In the genomic region with DNA sequence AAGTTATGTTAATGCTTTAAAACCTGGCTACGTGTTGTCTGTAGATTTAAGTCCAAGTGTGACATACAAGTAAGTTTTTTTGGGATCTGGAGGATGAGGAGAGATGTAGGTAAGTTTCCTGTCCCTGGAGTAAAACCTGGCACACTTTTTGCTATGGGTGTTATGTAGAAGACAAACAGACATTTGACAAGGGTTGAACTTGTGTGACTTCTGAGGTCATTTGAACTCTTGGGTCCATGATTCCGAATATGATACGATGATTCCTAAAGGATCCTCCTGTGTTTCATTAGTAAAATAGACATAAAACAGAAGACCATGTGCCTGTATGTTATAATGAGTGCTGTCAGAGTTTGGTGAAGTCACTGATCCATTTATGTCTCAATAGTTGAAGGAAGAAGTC, we compare ENCODE assay signal across 14 cellular contexts. TPM values are rescaled to one million over a fixed set of nuclear protein-coding genes. Genes with fewer than 3 reads are reported as not detected.
DNase-seq lines count a peak whose midpoint lies in the region; ATAC-seq and TF ChIP-seq lines count a peak whose summit lies in the region.
"Had no signal": no experiment of that assay in that cellular context is flagged by ENCODE, and none has a peak within 500 bp of the region (broad histone marks: within the 10 kb centered on the region; RNA-seq: fewer than 3 reads in every experiment).

No MANE protein-coding gene starts in this region.

- H3K56ac ChIP-seq in H9 (ENCODE audit: insufficient read length, low read depth, low read length): no peak overlapping the region

- H3K4ac ChIP-seq in H9 (ENCODE audit: low read depth, low read length): no peak overlapping the region

- no peaks in the 10 kb centered on the region for H3K27me3 Mint-ChIP-seq in H9 (ENCODE audit: low read depth)
- no peaks in the 10 kb centered on the region for H3K27me3 Mint-ChIP-seq in activated T-helper 2 cell treated with anti-CD3 and anti-CD28 coated beads, Interferon-gamma antibody, Interleukin-2, Interleukin-4, amounts not matched to agents 10 μg/mL and 5 μg/mL and 100 μg/mL, durations not matched to agents 14 hours and 24 hours and 36 hours (ENCODE audit: low read depth)
- H3K27me3 Mint-ChIP-seq in naive B cell: no peaks in the 10 kb centered on the region
- peaks cover 12% of the 10 kb centered on the region for H3K27me3 Mint-ChIP-seq in GM23338 (ENCODE audit: insufficient read depth, low read depth, poor library complexity)

- H3K4me2 ChIP-seq in BLaER1: no peak overlapping the region
- H3K4me2 ChIP-seq in H9 (ENCODE audit: insufficient read depth, insufficient read length, low read length): no peak overlapping the region
- H3K4me2 ChIP-seq in GM23338: no peak overlapping the region
- H3K4me2 ChIP-seq: PC-9 had no signal

- H2BK15ac ChIP-seq in H9 (ENCODE audit: low read depth, low read length): no peak overlapping the region

- H3K36me3 ChIP-seq in BLaER1 (peaks cover 94% of the 10 kb centered on the region), GM23338 (ENCODE audit: insufficient read depth) (peaks cover 40% of the 10 kb centered on the region)

- H3K18ac ChIP-seq in H9 (ENCODE audit: insufficient read length, low read depth, low read length): no peak overlapping the region

- H4K91ac ChIP-seq in H9 (ENCODE audit: insufficient read length, low read depth, low read length): no peak overlapping the region

- H3T11ph ChIP-seq in H9 (ENCODE audit: low read length): no peak overlapping the region

- H3K4me1 ChIP-seq in BLaER1: peaks cover 72% of the 10 kb centered on the region
- H3K4me1 ChIP-seq in H9 (ENCODE audit: insufficient read depth, low read length): peaks cover 4% of the 10 kb centered on the region
- H3K4me1 ChIP-seq in GM23338 (ENCODE audit: insufficient read depth): peaks cover 12% of the 10 kb centered on the region

- TF ChIP-seq CTCF in H9 (conservative IDR thresholded peaks at IDR 0.05) (no peak), GM23338 (conservative IDR thresholded peaks at IDR 0.05; ENCODE audit: low read depth in 2 of 2) (no peak)

- no peaks in the 10 kb centered on the region for H3K23me2 ChIP-seq in H9 (ENCODE audit: insufficient read length, low read depth, low read length, poor library complexity, severe bottlenecking)

- H3K9ac ChIP-seq in BLaER1 (0 out of 2 replicates have a peak overlapping the region, but pooled peaks have one; percentile 40), H9 (ENCODE audit: extremely low read depth, insufficient read length, low read length) (no peak overlapping the region)

- H3K9me3 ChIP-seq in BLaER1: no peaks in the 10 kb centered on the region
- H3K9me3 ChIP-seq in H9 (ENCODE audit: control insufficient read depth, low read depth, low read length): no peaks in the 10 kb centered on the region

- intact Hi-C loops in activated T-helper 2 cell treated with anti-CD3 and anti-CD28 coated beads, Interferon-gamma antibody, Interleukin-2, Interleukin-4, amounts not matched to agents 10 μg/mL and 5 μg/mL and 100 μg/mL, durations not matched to agents 14 hours and 24 hours and 36 hours (cut with micrococcal nuclease): no loop called here

- H3K4me3 Mint-ChIP-seq in H9: no peak overlapping the region
- H3K4me3 Mint-ChIP-seq in activated T-helper 2 cell treated with anti-CD3 and anti-CD28 coated beads, Interferon-gamma antibody, Interleukin-2, Interleukin-4, amounts not matched to agents 10 μg/mL and 5 μg/mL and 100 μg/mL, durations not matched to agents 14 hours and 24 hours and 36 hours (ENCODE audit: low read depth): no peak overlapping the region
- peak overlapping the region; percentile 1 to 72 (median 24) for H3K4me3 Mint-ChIP-seq in naive B cell
- H3K4me3 Mint-ChIP-seq in GM23338: no peak overlapping the region
- H3K4me3 Mint-ChIP-seq: endodermal cell had no signal

- peaks cover 84% of the 10 kb centered on the region for H4K20me1 ChIP-seq in BLaER1
- no peaks in the 10 kb centered on the region for H4K20me1 ChIP-seq in H9 (ENCODE audit: control insufficient read depth, insufficient read depth, insufficient read length)
- peaks cover 41% of the 10 kb centered on the region for H4K20me1 ChIP-seq in GM23338 (replicated peaks; ENCODE audit: insufficient read depth)

- H3K27me3 ChIP-seq in BLaER1 (no peaks in the 10 kb centered on the region), H9 (ENCODE audit: insufficient read depth, low read length) (no peaks in the 10 kb centered on the region), GM23338 (ENCODE audit: insufficient read depth) (no peaks in the 10 kb centered on the region)

- no peak overlapping the region for H2BK20ac ChIP-seq in H9 (ENCODE audit: low read depth, low read length, poor library complexity, severe bottlenecking)

- H3K36me3 Mint-ChIP-seq in H9 (ENCODE audit: insufficient read depth in 1 of 3, low read depth in 3 of 3) (peaks cover 17 to 82% (median 76%) of the 10 kb centered on the region in 3 experiments; a peak in 6 of 7 replicates), naive B cell (peaks cover 9 to 29% of the 10 kb centered on the region in 2 donors), GM23338 (ENCODE audit: low read depth) (peaks cover 75% of the 10 kb centered on the region)
- peaks cover 74% of the 10 kb centered on the region for H3K36me3 Mint-ChIP-seq in activated T-helper 2 cell treated with anti-CD3 and anti-CD28 coated beads, Interferon-gamma antibody, Interleukin-2, Interleukin-4, amounts not matched to agents 10 μg/mL and 5 μg/mL and 100 μg/mL, durations not matched to agents 14 hours and 24 hours and 36 hours (ENCODE audit: low read depth)

- no peak overlapping the region for H2BK120ac ChIP-seq in H9 (ENCODE audit: low read depth, low read length, poor library complexity, severe bottlenecking)

- H4K5ac ChIP-seq in H9 (ENCODE audit: insufficient read length, low read depth, low read length): no peak overlapping the region

- no peak for DNase-seq in H9
- no peak for DNase-seq in activated T-helper 2 cell treated with anti-CD3 and anti-CD28 coated beads, Interferon-gamma antibody, Interleukin-2, Interleukin-4, amounts not matched to agents 10 μg/mL and 5 μg/mL and 100 μg/mL, durations not matched to agents 14 hours and 24 hours and 36 hours (ENCODE audit: low spot score)
- no peak for DNase-seq in naive B cell
- DNase-seq in GM23338 (ENCODE audit: low spot score): no peak
- DNase-seq in globus pallidus (ENCODE audit: low spot score): no peak
- no peak for DNase-seq in dedifferentiated amniotic fluid mesenchymal stem cell (ENCODE audit: extremely low spot score)
- DNase-seq: endodermal cell, GDM1, NCI-H1105, NCI-H446 treated with DMSO at 0.1 percent for 48 hours, PC-9 had no signal

- H3K9me2 ChIP-seq in GM23338 (ENCODE audit: insufficient read depth): no peaks in the 10 kb centered on the region

- no peak overlapping the region for H4K8ac ChIP-seq in H9 (replicated peaks; ENCODE audit: insufficient read length, low read depth, low read length)

- WGBS in H9 (ENCODE audit: extremely low coverage, insufficient read length, low lambda C conversion rate): no CpG with 5 or more reads among the region's 3 CpGs

- H3K4me1 Mint-ChIP-seq in H9: peaks cover 5 to 21% of the 10 kb centered on the region in 2 experiments
- peaks cover 62% of the 10 kb centered on the region for H3K4me1 Mint-ChIP-seq in activated T-helper 2 cell treated with anti-CD3 and anti-CD28 coated beads, Interferon-gamma antibody, Interleukin-2, Interleukin-4, amounts not matched to agents 10 μg/mL and 5 μg/mL and 100 μg/mL, durations not matched to agents 14 hours and 24 hours and 36 hours (ENCODE audit: low read depth)
- H3K4me1 Mint-ChIP-seq in naive B cell: peaks cover 52 to 69% (median 59%) of the 10 kb centered on the region in 3 donors
- peaks cover 26% of the 10 kb centered on the region for H3K4me1 Mint-ChIP-seq in GM23338

- H3K79me1 ChIP-seq in H9 (ENCODE audit: insufficient read depth, low read depth, low read length, poor library complexity, severe bottlenecking): peaks cover 6% of the 10 kb centered on the region

- H3K4me3 ChIP-seq in BLaER1 (no peak overlapping the region), GM23338 (no peak overlapping the region)
- H3K4me3 ChIP-seq: PC-9 had no signal

- H2BK5ac ChIP-seq in H9 (ENCODE audit: insufficient read length, low read length): no peak overlapping the region

- H3K23ac ChIP-seq in H9 (ENCODE audit: insufficient read length, low read depth, low read length): no peak overlapping the region

- H2AFZ ChIP-seq in H9 (ENCODE audit: low read length) (no peak overlapping the region), GM23338 (no peak overlapping the region)
- H2AFZ ChIP-seq: PC-9 had no signal

- H2AK5ac ChIP-seq in H9 (ENCODE audit: insufficient read length, low read length): no peak overlapping the region

- no peak overlapping the region for H3K27ac ChIP-seq in BLaER1
- no peak overlapping the region for H3K27ac ChIP-seq in H9 (ENCODE audit: insufficient read length, low read depth, low read length)
- H3K27ac ChIP-seq in GM23338 (ENCODE audit: low read depth): no peak overlapping the region
- H3K27ac ChIP-seq: PC-9 had no signal

- peaks cover 2% of the 10 kb centered on the region; the same call in 1 of the 2 replicates for H3K79me2 ChIP-seq in H9 (ENCODE audit: insufficient read depth, low read length)
- H3K79me2 ChIP-seq in GM23338 (replicated peaks; ENCODE audit: insufficient read depth): peaks cover 76% of the 10 kb centered on the region

- H3K27ac Mint-ChIP-seq in H9 (peak overlapping the region in 2 of 3 experiments; percentile 0 to 25; a peak in 4 of 7 replicates), naive B cell (peak overlapping the region; percentile 69 to 97 (median 80)), GM23338 (no peak overlapping the region)
- H3K27ac Mint-ChIP-seq in activated T-helper 2 cell treated with anti-CD3 and anti-CD28 coated beads, Interferon-gamma antibody, Interleukin-2, Interleukin-4, amounts not matched to agents 10 μg/mL and 5 μg/mL and 100 μg/mL, durations not matched to agents 14 hours and 24 hours and 36 hours: peak overlapping the region; percentile 64

- no peak for ATAC-seq in naive B cell (ENCODE audit: low read depth in 2 of 2)
- no peak for ATAC-seq in HG03095 (IDR thresholded peaks at IDR 0.05; ENCODE audit: unreplicated experiment)
- no peak for ATAC-seq in GM23338
- ATAC-seq: sciatic nerve had no signal

- H2BK12ac ChIP-seq in H9 (ENCODE audit: insufficient read length, low read depth, low read length): no peak overlapping the region

- H3K14ac ChIP-seq in H9 (ENCODE audit: insufficient read depth, low read length): no peak overlapping the region

- H3F3A ChIP-seq in GM23338 (replicated peaks; ENCODE audit: low read depth): 0 out of 2 replicates have a peak, but pooled peaks cover 6% of the 10 kb centered on the region

- no peaks in the 10 kb centered on the region; a peak in 1 of 5 replicates for H3K9me3 Mint-ChIP-seq in H9
- H3K9me3 Mint-ChIP-seq in activated T-helper 2 cell treated with anti-CD3 and anti-CD28 coated beads, Interferon-gamma antibody, Interleukin-2, Interleukin-4, amounts not matched to agents 10 μg/mL and 5 μg/mL and 100 μg/mL, durations not matched to agents 14 hours and 24 hours and 36 hours: no peaks in the 10 kb centered on the region
- no peaks in the 10 kb centered on the region for H3K9me3 Mint-ChIP-seq in naive B cell
- no peaks in the 10 kb centered on the region for H3K9me3 Mint-ChIP-seq in GM23338
- H3K9me3 Mint-ChIP-seq: endodermal cell had no signal

RNA-seq across cellular contexts. Expression of a gene that starts 44.2 kb away (rescaled TPM):
- total RNA-seq in H9 (2021): 133 and 147 TPM in 2 replicates
- total RNA-seq in activated T-helper 2 cell treated with anti-CD3 and anti-CD28 coated beads, Interferon-gamma antibody, Interleukin-2, Interleukin-4, amounts not matched to agents 10 μg/mL and 5 μg/mL and 100 μg/mL, durations not matched to agents 14 hours and 24 hours and 36 hours: 109 TPM in 2 replicates
- polyA plus RNA-seq in naive B cell (ENCODE audit: low read depth in 6 of 6) (10 to 100 TPM in 5 of 6 donors, 1 to 10 TPM in 1; 8.8 to 38.2 (median 18.9) TPM), GM23338 (2016; fragmentation: Nextera tagmentation; extraction: Ambion mirVana) (50.0 and 62.6 TPM in 2 replicates)
- total RNA-seq in GM23338 (2014; rRNA removed; shearing (Covaris generic)): 82.1 and 104 TPM in 2 replicates

RNA-seq across cellular contexts. Expression of a gene that starts 47.7 kb away (rescaled TPM):
- 7.0 and 7.5 TPM in 2 replicates for total RNA-seq in H9 (2021)
- 19.4 and 20.1 TPM in 2 replicates for total RNA-seq in activated T-helper 2 cell treated with anti-CD3 and anti-CD28 coated beads, Interferon-gamma antibody, Interleukin-2, Interleukin-4, amounts not matched to agents 10 μg/mL and 5 μg/mL and 100 μg/mL, durations not matched to agents 14 hours and 24 hours and 36 hours
- 10 to 100 TPM in 4 of 6 donors, 1 to 10 TPM in 2; 7.8 to 14.2 (median 10.8) TPM for polyA plus RNA-seq in naive B cell (ENCODE audit: low read depth in 6 of 6)
- total RNA-seq in GM23338 (2014; rRNA removed; shearing (Covaris generic)): 11.7 and 12.6 TPM in 2 replicates
- 3.8 and 4.5 TPM in 2 replicates for polyA plus RNA-seq in GM23338 (2016; fragmentation: Nextera tagmentation; extraction: Ambion mirVana)

Comparison
In these comparisons a context has a peak if more than half of its experiments do, and no peak if none do; other contexts are left out.
1. H3K4me3 Mint-ChIP-seq: peak in naive B cell (8 of 8); none in H9 (0 of 2), activated T-helper 2 cell treated with anti-CD3 and anti-CD28 coated beads, Interferon-gamma antibody, Interleukin-2, Interleukin-4, amounts not matched to agents 10 μg/mL and 5 μg/mL and 100 μg/mL, durations not matched to agents 14 hours and 24 hours and 36 hours (single experiment) and GM23338 (single experiment).